ENCODE assay signal across 8 cellular contexts in the genomic region with DNA sequence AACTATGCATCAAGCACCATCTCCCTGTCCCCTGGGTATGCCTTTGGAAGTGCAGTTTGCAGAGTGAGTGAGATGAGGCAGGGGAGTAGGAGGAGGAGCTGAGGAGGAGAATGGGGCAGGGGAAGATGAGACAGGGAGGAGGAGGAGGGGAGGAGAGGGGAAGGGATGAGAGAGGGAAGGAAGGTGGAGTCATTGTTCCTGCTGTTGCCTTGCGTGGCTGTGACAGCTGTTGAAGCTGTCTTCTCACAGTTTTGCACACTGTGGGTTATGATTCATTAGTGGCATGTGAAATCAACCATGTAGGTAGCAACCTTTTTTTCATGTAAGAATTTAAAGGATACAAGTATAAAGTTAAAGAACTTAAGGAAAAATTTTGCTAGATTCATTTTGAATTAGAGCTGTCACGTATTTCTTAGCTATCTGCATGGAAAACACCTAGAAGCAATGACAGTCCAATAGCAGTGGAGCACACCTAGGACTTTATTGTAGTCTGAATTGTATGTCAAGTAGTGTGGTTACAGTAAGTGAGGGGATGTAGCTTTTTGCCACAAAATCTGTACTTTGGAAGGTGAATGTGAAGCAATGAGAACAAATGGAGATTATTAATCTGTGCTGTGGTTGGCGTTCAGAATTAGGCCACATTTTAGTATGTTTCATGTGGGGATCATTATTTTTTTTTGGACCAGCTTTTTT. TPM values are rescaled to one million over a fixed set of nuclear protein-coding genes. Genes with fewer than 3 reads are reported as not detected.
DNase-seq lines count a peak whose midpoint lies in the region; ATAC-seq, FAIRE-seq and TF ChIP-seq lines count a peak whose summit lies in the region.

No MANE protein-coding gene starts in this region.

- peaks cover 10% of the 10 kb centered on the region; the same call in 1 of the 2 replicates for H3K36me3 ChIP-seq in DND-41 (ENCODE audit: insufficient read depth, low read length)
- H3K36me3 ChIP-seq in endothelial cell of umbilical vein (ENCODE audit: control insufficient read depth in 2 of 2, extremely low read depth in 1 of 2, insufficient read depth in 2 of 2, low read length in 2 of 2): peaks cover 0 to 2% of the 10 kb centered on the region in 2 experiments
- no peaks in the 10 kb centered on the region for H3K36me3 ChIP-seq in trophoblast cell (ENCODE audit: control insufficient read depth in 1 of 2, insufficient read depth in 2 of 2, low read length in 2 of 2)

- H3K18ac ChIP-seq in trophoblast cell (ENCODE audit: low read length): no peak overlapping the region

- ATAC-seq in DND-41 (ENCODE audit: insufficient read depth, low read depth) (peak; percentile 88), GM21528 (IDR thresholded peaks at IDR 0.05; ENCODE audit: low FRiP score, unreplicated experiment) (peak; percentile 56)

- no peak overlapping the region for H2AFZ ChIP-seq in DND-41 (ENCODE audit: low read depth, low read length)
- no peak overlapping the region for H2AFZ ChIP-seq in endothelial cell of umbilical vein (ENCODE audit: low read depth, low read length)
- H2AFZ ChIP-seq in trophoblast cell (ENCODE audit: insufficient read depth, low read length, poor library complexity): no peak overlapping the region

- WGBS in trophoblast cell (ENCODE audit: extremely low coverage, insufficient coverage, insufficient read length): no CpG with 5 or more reads among the region's 3 CpGs

- H3K4ac ChIP-seq in trophoblast cell (ENCODE audit: low read depth, low read length): no peak overlapping the region

- DNase-seq in DND-41 (peak; percentile 64), NCI-H1694 (lab: John Stamatoyannopoulos, UW) (peak; percentile 65), endothelial cell of umbilical vein (ENCODE audit: low read depth, low spot score) (peak; percentile 24), NCI-H146 treated with DMSO at 0.1 percent for 48 hours (lab: John Stamatoyannopoulos, UW; ENCODE audit: unreplicated experiment) (no peak), trophoblast cell (no peak), epidermal melanocyte (ENCODE audit: insufficient read length, low spot score) (no peak), D341Med (ENCODE audit: low spot score) (no peak)

- POLR2A ChIA-PET in endothelial cell of umbilical vein (lab: Charles Lee): interaction anchor here (0.7 kb wide), 1 partner anchor 845 kb away, joined by 3 read pairs; no protein-coding TSS in a partner anchor

- no peak overlapping the region for H2BK5ac ChIP-seq in trophoblast cell (ENCODE audit: low read depth, low read length, poor library complexity)

- H2BK120ac ChIP-seq in trophoblast cell (ENCODE audit: insufficient read depth, low read length, poor library complexity): no peak overlapping the region

- H3K4me3 ChIP-seq in DND-41 (ENCODE audit: low read depth in 1 of 2, low read length in 2 of 2) (no peak overlapping the region), endothelial cell of umbilical vein (replicated peaks in 1 of 3; ENCODE audit: insufficient read depth in 1 of 3, low read depth in 1 of 3, low read length in 3 of 3) (no peak overlapping the region), trophoblast cell (ENCODE audit: low read depth, low read length) (no peak overlapping the region)

- BruUV-seq in endothelial cell of umbilical vein (replicated peaks; lab: Mats Ljungman, UMichigan): no TSS peak

- CTCF ChIA-PET in endothelial cell of umbilical vein (lab: Charles Lee): interaction anchor here (0.6 to 1.8 kb wide), 5 partner anchors 10 to 25 kb away, joined by 3 to 5 read pairs (median 3); no protein-coding TSS in a partner anchor

- H3K27ac ChIP-seq in DND-41 (ENCODE audit: low read length) (peak overlapping the region; percentile 67), endothelial cell of umbilical vein (ENCODE audit: insufficient read depth, low read depth, low read length) (no peak overlapping the region), trophoblast cell (ENCODE audit: low read depth, low read length) (no peak overlapping the region)

- no peak overlapping the region for H2AK5ac ChIP-seq in trophoblast cell (ENCODE audit: low read length)

- H4K20me1 ChIP-seq in DND-41 (ENCODE audit: insufficient read depth, low read length): peaks cover 2% of the 10 kb centered on the region; the same call in 1 of the 2 replicates
- H4K20me1 ChIP-seq in endothelial cell of umbilical vein (replicated peaks; ENCODE audit: control insufficient read depth, extremely low read depth, insufficient read depth, low read length): no peaks in the 10 kb centered on the region

- no peak overlapping the region for H3K14ac ChIP-seq in trophoblast cell (ENCODE audit: low read length)

- H3K4me1 ChIP-seq in DND-41 (ENCODE audit: insufficient read depth, low read length) (peaks cover 41% of the 10 kb centered on the region), endothelial cell of umbilical vein (ENCODE audit: control insufficient read depth, extremely low read depth, insufficient read depth, low read length) (peaks cover 5% of the 10 kb centered on the region), trophoblast cell (ENCODE audit: control insufficient read depth in 1 of 2, insufficient read depth in 2 of 2, low read length in 2 of 2) (no peaks in the 10 kb centered on the region)

- dilution Hi-C loops in endothelial cell of umbilical vein (cut with MboI; ENCODE audit: extremely low pct_ligation_motif_present, low sequenced_read_pairs): no loop called here

- H3K23ac ChIP-seq in trophoblast cell (ENCODE audit: low read length): no peak overlapping the region

- H3K9ac ChIP-seq in DND-41 (ENCODE audit: low read depth, low read length): no peak overlapping the region
- no peak overlapping the region for H3K9ac ChIP-seq in endothelial cell of umbilical vein (replicated peaks; ENCODE audit: extremely low read depth, insufficient read depth, low read length)
- H3K9ac ChIP-seq in trophoblast cell (ENCODE audit: low read length): no peak overlapping the region

- TF ChIP-seq CTCF in DND-41 (IDR thresholded peaks at IDR 0.05; ENCODE audit: borderline replicate concordance, extremely low read depth, low read length, poor library complexity, severe bottlenecking): no peak
- TF ChIP-seq CTCF in endothelial cell of umbilical vein (IDR thresholded peaks at IDR 0.05; ENCODE audit: extremely low read depth in 1 of 2, insufficient read depth in 1 of 2, low read depth in 1 of 2, low read length in 2 of 2): no peak

- intact Hi-C loops in endothelial cell of umbilical vein (cut with micrococcal nuclease): no loop called here

- no peaks in the 10 kb centered on the region for H3K79me1 ChIP-seq in trophoblast cell (ENCODE audit: low read length)

- H3K79me2 ChIP-seq in DND-41 (ENCODE audit: insufficient read depth, low read length) (peaks cover 81% of the 10 kb centered on the region), endothelial cell of umbilical vein (ENCODE audit: control insufficient read depth, insufficient read depth, low read length) (peaks cover 47% of the 10 kb centered on the region), trophoblast cell (ENCODE audit: control insufficient read depth, insufficient read depth, low read length, poor library complexity) (no peaks in the 10 kb centered on the region)

- H4K91ac ChIP-seq in trophoblast cell (ENCODE audit: low read depth, low read length): no peak overlapping the region

- H3K9me1 ChIP-seq in endothelial cell of umbilical vein (replicated peaks; ENCODE audit: control insufficient read depth, extremely low read depth, insufficient read depth, low read length): no peaks in the 10 kb centered on the region

- H3K27me3 ChIP-seq in DND-41 (ENCODE audit: insufficient read depth, low read length, poor library complexity) (no peaks in the 10 kb centered on the region), endothelial cell of umbilical vein (ENCODE audit: control insufficient read depth in 2 of 2, insufficient read depth in 2 of 2, low read length in 2 of 2) (no peaks in the 10 kb centered on the region), trophoblast cell (ENCODE audit: insufficient read depth, low read length) (no peaks in the 10 kb centered on the region)

- H3K4me2 ChIP-seq in DND-41 (ENCODE audit: insufficient read depth, low read length) (no peak overlapping the region), endothelial cell of umbilical vein (ENCODE audit: insufficient read depth, low read length) (no peak overlapping the region), trophoblast cell (ENCODE audit: low read length) (no peak overlapping the region)

- TF ChIP-seq POLR2A in endothelial cell of umbilical vein (IDR thresholded peaks at IDR 0.05; ENCODE audit: low read depth, low read length): no peak

- H3K9me3 ChIP-seq in DND-41 (ENCODE audit: insufficient read depth, low read length, severe bottlenecking): no peaks in the 10 kb centered on the region
- H3K9me3 ChIP-seq in endothelial cell of umbilical vein (replicated peaks; ENCODE audit: control insufficient read depth, insufficient read depth, low read length): no peaks in the 10 kb centered on the region
- H3K9me3 ChIP-seq in trophoblast cell (ENCODE audit: insufficient read depth, low read depth, low read length): no peaks in the 10 kb centered on the region

- H4K8ac ChIP-seq in trophoblast cell (ENCODE audit: low read depth, low read length): no peak overlapping the region

- no peak for FAIRE-seq in endothelial cell of umbilical vein (lab: Jason Lieb, UNC)

- no peak overlapping the region for H4K12ac ChIP-seq in trophoblast cell (ENCODE audit: low read depth, low read length)

- H2BK12ac ChIP-seq in trophoblast cell (ENCODE audit: low read length): no peak overlapping the region

RNA-seq across cellular contexts. Expression of gene CCM2, which starts 21.7 kb away (rescaled TPM):
- 57.4 and 66.1 TPM in 2 replicates for total RNA-seq in endothelial cell of umbilical vein
- 70.4 and 82.1 TPM in 2 replicates for polyA plus RNA-seq in endothelial cell of umbilical vein
- 60.9 and 68.3 TPM in 2 replicates for polyA plus RNA-seq in endothelial cell of umbilical vein (2011; cell fraction: cytosol; rRNA removed)
- 52.5 and 60.0 TPM in 2 replicates for polyA plus RNA-seq in endothelial cell of umbilical vein (2011; cell fraction: nucleus; rRNA removed)
- 41.7 and 45.2 TPM in 2 replicates for polyA plus RNA-seq in endothelial cell of umbilical vein (2012)
- polyA minus RNA-seq in endothelial cell of umbilical vein: 40.4 and 49.1 TPM in 2 replicates
- 13.0 TPM for polyA minus RNA-seq in endothelial cell of umbilical vein (2011; cell fraction: cytosol; rRNA and poly(A)+ RNA removed)
- polyA minus RNA-seq in endothelial cell of umbilical vein (2011; cell fraction: nucleus; rRNA and poly(A)+ RNA removed): 18.2 and 20.2 TPM in 2 replicates
- 25.9 and 26.5 TPM in 2 replicates for polyA plus RNA-seq in trophoblast cell (2013)

RNA-seq across cellular contexts. Expression of gene MYO1G, which starts 42.9 kb away (rescaled TPM):
- total RNA-seq in endothelial cell of umbilical vein: 0.11 and 0.12 TPM in 2 replicates
- polyA plus RNA-seq in endothelial cell of umbilical vein: 0.06 TPM in 1 of 2 replicates, not detected in the other
- 0.03 TPM in 1 of 2 replicates, not detected in the other for polyA plus RNA-seq in endothelial cell of umbilical vein (2011; cell fraction: cytosol; rRNA removed)
- polyA plus RNA-seq in endothelial cell of umbilical vein (2011; cell fraction: nucleus; rRNA removed): 0.11 and 0.15 TPM in 2 replicates
- 0.07 TPM in 1 of 2 replicates, not detected in the other for polyA plus RNA-seq in endothelial cell of umbilical vein (2012)
- polyA minus RNA-seq in endothelial cell of umbilical vein: 0.05 and 0.15 TPM in 2 replicates
- 47.1 TPM for polyA minus RNA-seq in endothelial cell of umbilical vein (2011; cell fraction: cytosol; rRNA and poly(A)+ RNA removed)
- 0.38 and 0.48 TPM in 2 replicates for polyA minus RNA-seq in endothelial cell of umbilical vein (2011; cell fraction: nucleus; rRNA and poly(A)+ RNA removed)
- polyA plus RNA-seq in trophoblast cell (2013): 0.03 TPM in 2 replicates

Comparison
In these comparisons a context has a peak if more than half of its experiments do, and no peak if none do; other contexts are left out.
1. DNase-seq: peak in DND-41 (single experiment), NCI-H1694 (single experiment) and endothelial cell of umbilical vein (single experiment); none in NCI-H146 treated with DMSO at 0.1 percent for 48 hours (single experiment), trophoblast cell (0 of 2), epidermal melanocyte (single experiment) and D341Med (single experiment).